In the genomic region with DNA sequence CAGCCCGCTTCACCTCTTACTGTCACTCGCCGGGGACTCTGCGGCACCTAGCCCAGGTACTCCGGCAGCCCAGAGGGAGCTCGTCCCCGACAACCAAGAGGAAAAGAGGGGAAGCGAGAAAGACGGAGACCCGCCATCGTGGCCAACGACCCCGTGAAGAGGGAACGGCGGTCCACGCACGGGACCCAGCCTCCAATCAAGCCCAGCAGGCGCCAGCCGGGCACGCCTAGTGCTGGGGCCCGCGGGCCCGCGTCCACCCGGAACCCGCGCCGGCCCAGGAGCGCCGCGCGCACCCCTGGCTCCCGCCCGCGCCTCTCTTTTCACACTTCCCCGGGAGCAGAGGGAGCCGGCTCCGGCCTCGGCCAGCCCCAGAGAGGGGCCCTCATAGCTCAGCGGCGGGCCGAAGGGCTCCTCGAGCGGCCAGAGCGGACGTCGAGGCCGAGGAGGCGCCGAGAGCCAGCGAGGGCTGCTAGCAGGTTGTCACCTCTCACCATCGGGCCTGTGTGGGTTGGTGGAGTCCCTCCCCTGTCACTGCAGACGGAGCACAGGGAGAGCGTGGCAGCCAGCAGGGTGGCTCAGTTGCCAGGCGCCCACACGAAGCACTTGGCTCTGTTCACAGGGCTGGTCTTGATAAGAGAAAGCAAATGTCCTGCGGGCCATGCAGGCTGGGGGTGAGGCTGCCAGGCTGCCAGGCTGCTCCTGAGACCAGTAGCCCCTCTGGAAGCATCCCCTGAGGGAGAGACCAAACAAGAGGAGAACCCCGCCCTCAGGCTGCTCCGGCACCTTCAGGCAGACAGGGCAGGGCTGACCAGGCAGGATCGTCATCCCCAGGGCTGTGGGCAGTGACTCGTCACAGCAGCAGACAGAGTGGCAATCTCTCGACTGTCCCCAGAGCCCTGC, we compare ENCODE assay signal across 10 cellular contexts. TPM values are rescaled to one million over a fixed set of nuclear protein-coding genes. Genes with fewer than 3 reads are reported as not detected.
A peak's percentile ranks its signal among the peaks of the same experiment; 100 is the strongest.
DNase-seq lines count a peak whose midpoint lies in the region; ATAC-seq and TF ChIP-seq lines count a peak whose summit lies in the region.
"Had no signal": no experiment of that assay in that cellular context is flagged by ENCODE, and none has a peak within 500 bp of the region (broad histone marks: within the 10 kb centered on the region; RNA-seq: fewer than 3 reads in every experiment).

No MANE protein-coding gene starts in this region.

- H2BK5ac ChIP-seq in mesendoderm (ENCODE audit: low read length): no peak overlapping the region

- H2BK15ac ChIP-seq in mesendoderm (replicated peaks; ENCODE audit: low read depth): no peak overlapping the region

- no peak for TF ChIP-seq CTCF in coronary artery (IDR thresholded peaks at IDR 0.05)
- TF ChIP-seq CTCF in vagina (IDR thresholded peaks at IDR 0.05): no peak

- WGBS in mesendoderm (ENCODE audit: extremely low coverage, insufficient coverage, low lambda C conversion rate): no CpG with 5 or more reads among the region's 62 CpGs

- no peak overlapping the region for H3K9ac ChIP-seq in mesendoderm (ENCODE audit: low read length)

- no peaks in the 10 kb centered on the region for H3K79me1 ChIP-seq in mesendoderm (ENCODE audit: low read length)

- H3K23ac ChIP-seq in mesendoderm (ENCODE audit: low read length): no peak overlapping the region

- no peaks in the 10 kb centered on the region for H3K9me3 ChIP-seq in vagina

- no peak overlapping the region for H2AK5ac ChIP-seq in mesendoderm (ENCODE audit: low read length)

- no peaks in the 10 kb centered on the region for H3K79me2 ChIP-seq in mesendoderm (ENCODE audit: control insufficient read depth, insufficient read depth, low read length)

- H3K27ac Mint-ChIP-seq in activated naive CD4-positive, alpha-beta T cell treated with anti-CD3 and anti-CD28 coated beads, Interleukin-2, amount 50 U/mL, for 72 hours: no peak overlapping the region

- no peak overlapping the region for H3K4me2 ChIP-seq in mesendoderm (ENCODE audit: low read length)

- peak in 1 of 2 donors; percentile 39 for DNase-seq in activated naive CD4-positive, alpha-beta T cell treated with anti-CD3 and anti-CD28 coated beads, Interleukin-2, amount 50 U/mL, for 72 hours (ENCODE audit: low spot score in 2 of 2)
- no peak for DNase-seq in activated naive CD4-positive, alpha-beta T cell (lab: John Stamatoyannopoulos, UW)
- no peak for DNase-seq in coronary artery (ENCODE audit: low spot score)
- peak; percentile 25 for DNase-seq in mesendoderm
- no peak for DNase-seq in vagina (ENCODE audit: extremely low spot score in 2 of 2)
- no peak for DNase-seq in NCI-H524 (lab: John Stamatoyannopoulos, UW)
- DNase-seq in NCI-H446 treated with DMSO at 0.1 percent for 48 hours (lab: John Stamatoyannopoulos, UW): no peak
- no peak for DNase-seq in stimulated activated CD8-positive, alpha-beta memory T cell treated with anti-CD3 and anti-CD28 coated beads, Interleukin-4, amount 100 ng/mL, for 48 hours
- DNase-seq: activated CD8-positive, alpha-beta memory T cell treated with anti-CD3 and anti-CD28 coated beads for 24 hours; Kasumi-1 had no signal

- no peak overlapping the region for H3K56ac ChIP-seq in mesendoderm (ENCODE audit: low read length)

- H3K4ac ChIP-seq in mesendoderm (ENCODE audit: low read depth, low read length): no peak overlapping the region

- no peak overlapping the region for H3K18ac ChIP-seq in mesendoderm (ENCODE audit: low read length)

- H3K36me3 ChIP-seq in mesendoderm (ENCODE audit: control insufficient read depth, insufficient read depth, low read length): no peaks in the 10 kb centered on the region
- no peaks in the 10 kb centered on the region for H3K36me3 ChIP-seq in vagina

- intact Hi-C loops in vagina (cut with DNase I): no loop called here

- H3K36me3 Mint-ChIP-seq in activated naive CD4-positive, alpha-beta T cell treated with anti-CD3 and anti-CD28 coated beads, Interleukin-2, amount 50 U/mL, for 72 hours: no peaks in the 10 kb centered on the region

- H3K27me3 ChIP-seq in mesendoderm (ENCODE audit: insufficient read depth, low read length, poor library complexity) (no peaks in the 10 kb centered on the region), vagina (no peaks in the 10 kb centered on the region)

- no peak for TF ChIP-seq POLR2A in vagina (IDR thresholded peaks at IDR 0.05)

- H3K4me3 ChIP-seq in coronary artery (peak overlapping the region; percentile 65), mesendoderm (ENCODE audit: low read length) (no peak overlapping the region), vagina (peak overlapping the region in 1 of 2 donors; percentile 14)

- H4K5ac ChIP-seq in mesendoderm (ENCODE audit: low read length): no peak overlapping the region

- ATAC-seq in activated naive CD4-positive, alpha-beta T cell treated with anti-CD3 and anti-CD28 coated beads, Interleukin-2, amount 50 U/mL, for 72 hours: peak; percentile 38 to 46

- H4K8ac ChIP-seq in mesendoderm (ENCODE audit: low read depth, low read length): no peak overlapping the region

- H3K9me3 Mint-ChIP-seq in activated naive CD4-positive, alpha-beta T cell treated with anti-CD3 and anti-CD28 coated beads, Interleukin-2, amount 50 U/mL, for 72 hours: no peaks in the 10 kb centered on the region

- H3K27ac ChIP-seq in coronary artery (peak overlapping the region; percentile 43 to 81), mesendoderm (ENCODE audit: low read depth, low read length) (no peak overlapping the region), vagina (peak overlapping the region; percentile 29)

- H3K4me1 ChIP-seq in mesendoderm (ENCODE audit: control insufficient read depth, low read depth, low read length) (no peaks in the 10 kb centered on the region), vagina (peaks cover 44% of the 10 kb centered on the region)

- no peak overlapping the region for H2BK120ac ChIP-seq in mesendoderm (ENCODE audit: low read depth, low read length)

RNA-seq across cellular contexts. Expression of a gene that starts 36.9 kb away (rescaled TPM):
- total RNA-seq in activated naive CD4-positive, alpha-beta T cell treated with anti-CD3 and anti-CD28 coated beads, Interleukin-2, amount 50 U/mL, for 72 hours: 1 to 10 TPM; 1.1 to 7.5 TPM
- 5.2 TPM for polyA plus RNA-seq in mesendoderm (2013, experiment 1 of 2)
- polyA plus RNA-seq in mesendoderm (2013, experiment 2 of 2): 5.3 TPM
- 30.4 TPM for total RNA-seq in vagina

RNA-seq across cellular contexts. Expression of a gene that starts 55.0 kb away (rescaled TPM):
- total RNA-seq in activated naive CD4-positive, alpha-beta T cell treated with anti-CD3 and anti-CD28 coated beads, Interleukin-2, amount 50 U/mL, for 72 hours: under 1 TPM; 0.59 to 0.88 TPM
- polyA plus RNA-seq in mesendoderm (2013, experiment 1 of 2): 1.3 TPM
- polyA plus RNA-seq in mesendoderm (2013, experiment 2 of 2): 1.4 TPM
- 126 TPM for total RNA-seq in vagina

Comparison
In these comparisons a context has a peak if more than half of its experiments do, and no peak if none do; other contexts are left out.
1. RNA of a gene that starts 55.0 kb away (total RNA-seq): 126 TPM in vagina (single experiment); 0.59 to 0.88 TPM in activated naive CD4-positive, alpha-beta T cell treated with anti-CD3 and anti-CD28 coated beads, Interleukin-2, amount 50 U/mL, for 72 hours; every median in the first group is over 10 times any median in the second.